In genomic region chr3:131158434-131158833, GRCh38 we compare ENCODE assay signal across 2 cellular contexts.
TF ChIP-seq lines count a peak whose summit lies in the region.

No MANE protein-coding gene starts in this region.

TF ChIP-seq in H1, 55 proteins besides CTCF, POLR2A, EP300 and RAD21 (continued from another document):
- no peak for TF ChIP-seq TAF1 (IDR thresholded peaks at IDR 0.05; ENCODE audit: low read depth, low read length)
- no peak for TF ChIP-seq FOSL1 (IDR thresholded peaks at IDR 0.05; ENCODE audit: insufficient read depth, low read depth, low read length)
- TF ChIP-seq TBP (IDR thresholded peaks at IDR 0.05; ENCODE audit: low read depth, low read length): no peak
- no peak for TF ChIP-seq CHD2 (IDR thresholded peaks at IDR 0.05; ENCODE audit: low read length)
- no peak for TF ChIP-seq BCL11A (IDR thresholded peaks at IDR 0.05; ENCODE audit: low read depth in 2 of 2, low read length in 2 of 2)
- TF ChIP-seq GABPA (IDR thresholded peaks at IDR 0.05; ENCODE audit: borderline replicate concordance, insufficient read depth, low read length): no peak
- no peak for TF ChIP-seq ATF3 (IDR thresholded peaks at IDR 0.05; ENCODE audit: insufficient read depth, low read depth, low read length)
- TF ChIP-seq CTBP2 (IDR thresholded peaks at IDR 0.05; ENCODE audit: borderline replicate concordance, insufficient read depth, insufficient read length, low read length): no peak
- TF ChIP-seq CBX8 (IDR thresholded peaks at IDR 0.05; ENCODE audit: borderline replicate concordance, low read depth, low read length): no peak
- no peak for TF ChIP-seq SP2 (IDR thresholded peaks at IDR 0.05; ENCODE audit: low read length)
- TF ChIP-seq CREB1 (IDR thresholded peaks at IDR 0.05): no peak
- TF ChIP-seq ZNF274 (IDR thresholded peaks at IDR 0.05; ENCODE audit: borderline replicate concordance, extremely low read depth, low read length): no peak
- TF ChIP-seq YY1 (IDR thresholded peaks at IDR 0.05; ENCODE audit: low read depth, low read length): no peak
- no peak for TF ChIP-seq JUND (IDR thresholded peaks at IDR 0.05; ENCODE audit: low read length)

TF ChIP-seq in HEK293T, 16 proteins besides CTCF, POLR2A, EP300 and RAD21 (continued from another document):
- TF ChIP-seq LEF1 (IDR thresholded peaks at IDR 0.05; ENCODE audit: borderline replicate concordance): no peak
- no peak for TF ChIP-seq FOXA1 (IDR thresholded peaks at IDR 0.05)
- TF ChIP-seq FOXK2 (IDR thresholded peaks at IDR 0.05): no peak
- no peak for TF ChIP-seq CTBP1 (IDR thresholded peaks at IDR 0.05; ENCODE audit: borderline replicate concordance)
- no peak for TF ChIP-seq PKNOX1 (IDR thresholded peaks at IDR 0.05)
- no peak for TF ChIP-seq L3MBTL2 (conservative IDR thresholded peaks at IDR 0.05)
- no peak for TF ChIP-seq NFRKB (IDR thresholded peaks at IDR 0.05)
